ENCODE assay signal across 1 cellular context in the genomic region with DNA sequence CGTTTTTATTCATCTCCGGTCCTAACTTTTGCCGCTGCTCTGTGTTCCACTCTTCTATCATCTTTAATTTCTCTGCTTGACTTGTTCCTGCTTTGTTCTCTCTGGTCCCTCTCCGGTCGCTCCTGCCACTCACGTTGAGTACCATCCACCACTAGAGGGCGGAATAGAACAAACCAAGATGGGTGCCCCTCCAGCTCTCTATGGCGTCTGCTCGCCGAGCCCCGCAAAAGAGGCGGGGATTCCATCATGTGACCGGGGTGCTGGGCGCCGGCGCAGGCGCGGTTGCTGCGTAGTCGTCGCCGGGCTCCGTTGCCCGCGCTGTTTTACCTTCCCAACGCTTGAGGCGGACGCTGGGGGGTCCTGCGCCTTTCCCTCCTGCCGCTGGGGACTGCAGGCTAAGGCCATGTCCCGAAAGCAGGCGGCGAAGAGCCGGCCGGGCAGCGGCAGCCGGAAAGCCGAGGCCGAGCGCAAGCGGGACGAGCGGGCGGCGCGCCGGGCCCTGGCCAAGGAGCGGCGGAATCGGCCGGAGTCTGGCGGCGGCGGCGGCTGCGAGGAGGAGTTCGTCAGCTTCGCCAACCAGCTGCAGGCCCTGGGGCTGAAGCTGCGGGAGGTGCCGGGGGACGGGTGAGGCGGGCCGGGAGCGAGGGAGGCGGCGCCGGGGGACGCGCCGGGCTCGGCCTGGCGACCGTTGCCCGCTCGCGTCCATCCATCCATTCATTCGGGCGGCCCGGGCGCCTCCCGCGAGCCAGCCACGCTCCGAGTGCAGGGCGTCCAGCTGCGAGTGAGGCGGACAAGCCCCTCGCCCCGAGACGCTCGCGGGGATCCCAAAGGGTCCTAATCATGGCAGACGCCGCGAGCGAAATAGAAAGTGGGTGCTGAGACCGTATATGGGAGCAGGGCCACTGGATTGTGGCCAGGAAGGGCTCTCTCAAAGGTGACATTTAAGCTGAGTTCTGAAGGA.
A peak's percentile ranks its signal among the peaks of the same experiment; 100 is the strongest.
TF ChIP-seq lines count a peak whose summit lies in the region.

A gene with protein sequence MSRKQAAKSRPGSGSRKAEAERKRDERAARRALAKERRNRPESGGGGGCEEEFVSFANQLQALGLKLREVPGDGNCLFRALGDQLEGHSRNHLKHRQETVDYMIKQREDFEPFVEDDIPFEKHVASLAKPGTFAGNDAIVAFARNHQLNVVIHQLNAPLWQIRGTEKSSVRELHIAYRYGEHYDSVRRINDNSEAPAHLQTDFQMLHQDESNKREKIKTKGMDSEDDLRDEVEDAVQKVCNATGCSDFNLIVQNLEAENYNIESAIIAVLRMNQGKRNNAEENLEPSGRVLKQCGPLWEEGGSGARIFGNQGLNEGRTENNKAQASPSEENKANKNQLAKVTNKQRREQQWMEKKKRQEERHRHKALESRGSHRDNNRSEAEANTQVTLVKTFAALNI (plus strand): TSS at position 285 of the 961 bp plus-strand sequence. CDS start 119 bp downstream, at position 404.

TF ChIP-seq in neural cell, 6 proteins besides CTCF, POLR2A, EP300 and RAD21 (continued from another document):
- TF ChIP-seq, protein P1, sequence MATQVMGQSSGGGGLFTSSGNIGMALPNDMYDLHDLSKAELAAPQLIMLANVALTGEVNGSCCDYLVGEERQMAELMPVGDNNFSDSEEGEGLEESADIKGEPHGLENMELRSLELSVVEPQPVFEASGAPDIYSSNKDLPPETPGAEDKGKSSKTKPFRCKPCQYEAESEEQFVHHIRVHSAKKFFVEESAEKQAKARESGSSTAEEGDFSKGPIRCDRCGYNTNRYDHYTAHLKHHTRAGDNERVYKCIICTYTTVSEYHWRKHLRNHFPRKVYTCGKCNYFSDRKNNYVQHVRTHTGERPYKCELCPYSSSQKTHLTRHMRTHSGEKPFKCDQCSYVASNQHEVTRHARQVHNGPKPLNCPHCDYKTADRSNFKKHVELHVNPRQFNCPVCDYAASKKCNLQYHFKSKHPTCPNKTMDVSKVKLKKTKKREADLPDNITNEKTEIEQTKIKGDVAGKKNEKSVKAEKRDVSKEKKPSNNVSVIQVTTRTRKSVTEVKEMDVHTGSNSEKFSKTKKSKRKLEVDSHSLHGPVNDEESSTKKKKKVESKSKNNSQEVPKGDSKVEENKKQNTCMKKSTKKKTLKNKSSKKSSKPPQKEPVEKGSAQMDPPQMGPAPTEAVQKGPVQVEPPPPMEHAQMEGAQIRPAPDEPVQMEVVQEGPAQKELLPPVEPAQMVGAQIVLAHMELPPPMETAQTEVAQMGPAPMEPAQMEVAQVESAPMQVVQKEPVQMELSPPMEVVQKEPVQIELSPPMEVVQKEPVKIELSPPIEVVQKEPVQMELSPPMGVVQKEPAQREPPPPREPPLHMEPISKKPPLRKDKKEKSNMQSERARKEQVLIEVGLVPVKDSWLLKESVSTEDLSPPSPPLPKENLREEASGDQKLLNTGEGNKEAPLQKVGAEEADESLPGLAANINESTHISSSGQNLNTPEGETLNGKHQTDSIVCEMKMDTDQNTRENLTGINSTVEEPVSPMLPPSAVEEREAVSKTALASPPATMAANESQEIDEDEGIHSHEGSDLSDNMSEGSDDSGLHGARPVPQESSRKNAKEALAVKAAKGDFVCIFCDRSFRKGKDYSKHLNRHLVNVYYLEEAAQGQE (IDR thresholded peaks at IDR 0.05; ENCODE audit: borderline replicate concordance), result peak; percentile 66
- TF ChIP-seq SMC3 (conservative IDR thresholded peaks at IDR 0.05; ENCODE audit: poor library complexity), result peak; percentile 82
- TF ChIP-seq TAF1 (IDR thresholded peaks at IDR 0.05; ENCODE audit: low read depth), result peak; percentile 47
